ENCODE assay signal across 8 cellular contexts in the genomic region with DNA sequence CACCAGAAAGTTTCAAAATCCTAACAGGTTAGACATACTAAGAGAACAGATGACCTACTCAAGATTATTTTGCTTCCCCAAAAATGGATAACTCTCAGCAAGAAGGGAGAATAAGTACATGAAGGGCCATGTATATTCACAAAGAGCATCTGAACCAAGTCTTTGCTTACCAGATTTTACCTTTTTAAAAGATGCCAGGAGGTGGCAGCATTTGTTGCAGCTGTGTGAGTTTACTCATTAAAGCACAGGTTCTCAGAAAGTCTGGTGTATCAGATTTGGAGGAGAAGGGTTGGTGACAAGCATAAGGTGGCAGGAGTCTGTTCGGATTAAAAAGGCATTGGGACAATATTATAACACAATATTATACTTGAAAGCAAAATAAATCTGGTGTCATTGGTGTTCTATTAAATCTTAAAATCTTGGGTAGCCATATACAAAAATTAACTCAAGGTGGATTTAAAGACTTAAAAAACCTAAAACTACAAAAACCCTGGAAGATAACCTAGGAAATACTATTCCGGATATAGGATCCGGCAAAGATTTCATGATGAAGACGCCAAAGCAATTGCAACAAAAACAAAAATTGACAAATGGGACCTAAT. TPM values are rescaled to one million over a fixed set of nuclear protein-coding genes. Genes with fewer than 3 reads are reported as not detected.
DNase-seq lines count a peak whose midpoint lies in the region; ATAC-seq and TF ChIP-seq lines count a peak whose summit lies in the region.

No MANE protein-coding gene starts in this region.

- no peak overlapping the region for H3K4me2 ChIP-seq in OCI-LY3 (ENCODE audit: low read length)

- no peak overlapping the region for H3K4me3 ChIP-seq in OCI-LY3 (ENCODE audit: low read length)
- no peak overlapping the region for H3K4me3 ChIP-seq in retinal pigment epithelial cell (ENCODE audit: low read length)

- intact Hi-C loops in Calu3 (cut with micrococcal nuclease; ENCODE audit: unreplicated experiment) = loop anchor here (1.0 to 5.0 kb wide), 3 partner anchors 172 to 652 kb away; no protein-coding TSS in a partner anchor

- no peak overlapping the region for H3K9ac ChIP-seq in OCI-LY3 (ENCODE audit: low read length)

- H3K27ac ChIP-seq in OCI-LY3 (ENCODE audit: low read length) = no peak overlapping the region

- BruUV-seq in Calu3 (replicated peaks; lab: Mats Ljungman, UMichigan) = no TSS peak

- H4K20me1 ChIP-seq in OCI-LY3 (ENCODE audit: insufficient read depth, low read length) = no peaks in the 10 kb centered on the region

- H3K36me3 ChIP-seq in OCI-LY3 (replicated peaks; ENCODE audit: low read depth, low read length) = no peaks in the 10 kb centered on the region

- CTCF ChIA-PET in Calu3 (lab: Charles Lee) = no interaction called here

- no peak overlapping the region for H2AFZ ChIP-seq in OCI-LY3 (ENCODE audit: low read depth, low read length)

- H3K4me1 Mint-ChIP-seq in Calu3 (ENCODE audit: low read depth, unreplicated experiment) = no peaks in the 10 kb centered on the region

- no peaks in the 10 kb centered on the region for H3K36me3 Mint-ChIP-seq in Calu3 (ENCODE audit: insufficient read depth, unreplicated experiment)

- no peak overlapping the region for H3K27ac Mint-ChIP-seq in Calu3 (ENCODE audit: unreplicated experiment)

- DNase-seq in Calu3 (peak; percentile 27), HuH-7.5 (ENCODE audit: low spot score) (peak; percentile 18), glomerular visceral epithelial cell (ENCODE audit: extremely low spot score) (peak; percentile 64), retinal pigment epithelial cell (ENCODE audit: low read depth) (no peak), omental fat pad (ENCODE audit: low spot score) (no peak)
- peak; percentile 42 for DNase-seq in activated naive CD4-positive, alpha-beta T cell treated with Interleukin-2 at 50 U/mL for 16 hours

- ATAC-seq in GM19463 (IDR thresholded peaks at IDR 0.05; ENCODE audit: unreplicated experiment) = peak; percentile 71
- no peak for ATAC-seq in omental fat pad (ENCODE audit: low FRiP score)

- no peaks in the 10 kb centered on the region for H3K27me3 ChIP-seq in OCI-LY3 (ENCODE audit: low read depth, low read length)

- H3K4me3 Mint-ChIP-seq in Calu3 (ENCODE audit: low read depth, unreplicated experiment) = no peak overlapping the region

- H3K79me2 ChIP-seq in OCI-LY3 (ENCODE audit: low read length) = no peaks in the 10 kb centered on the region

- TF ChIP-seq CTCF in Calu3 (IDR thresholded peaks at IDR 0.05; ENCODE audit: unreplicated experiment) (peak; percentile 28), OCI-LY3 (IDR thresholded peaks at IDR 0.05; ENCODE audit: low read depth, low read length) (peak; percentile 84), retinal pigment epithelial cell (conservative IDR thresholded peaks at IDR 0.05; ENCODE audit: low read depth, low read length) (peak; percentile 69), omental fat pad (IDR thresholded peaks at IDR 0.05) (no peak)

- H3K4me1 ChIP-seq in OCI-LY3 (ENCODE audit: low read length) = peaks cover 5% of the 10 kb centered on the region; the same call in 1 of the 2 replicates

- H3K9me3 Mint-ChIP-seq in Calu3 (ENCODE audit: low read depth, unreplicated experiment) = no peaks in the 10 kb centered on the region

- no peaks in the 10 kb centered on the region for H3K9me3 ChIP-seq in OCI-LY3 (ENCODE audit: insufficient read depth, low read length)

- no peaks in the 10 kb centered on the region for H3K27me3 Mint-ChIP-seq in Calu3 (ENCODE audit: unreplicated experiment)

RNA-seq across cellular contexts. Expression of a gene that starts 51.3 kb away (rescaled TPM):
- total RNA-seq in Calu3 (2022) (31.3 and 35.6 TPM in 2 replicates), omental fat pad (100 to 1,000 TPM in 1 of 4 donors, 10 to 100 TPM in 3; 26.4 to 151 (median 46.6) TPM)

Comparison
In these comparisons a context has a peak if more than half of its experiments do, and no peak if none do; other contexts are left out.
1. DNase-seq: peak in Calu3 (single experiment), HuH-7.5 (single experiment), activated naive CD4-positive, alpha-beta T cell treated with Interleukin-2 at 50 U/mL for 16 hours (single experiment) and glomerular visceral epithelial cell (single experiment); none in retinal pigment epithelial cell (single experiment) and omental fat pad (single experiment).
2. CTCF ChIP-seq: peak in Calu3 (single experiment), OCI-LY3 (single experiment) and retinal pigment epithelial cell (single experiment); none in omental fat pad (0 of 3).